In genomic region chrY:13479031-13479705, GRCh38 we compare ENCODE assay signal across 8 cellular contexts. TPM values are rescaled to one million over a fixed set of nuclear protein-coding genes. Genes with fewer than 3 reads are reported as not detected.
DNase-seq lines count a peak whose midpoint lies in the region; ATAC-seq and TF ChIP-seq lines count a peak whose summit lies in the region.

No MANE protein-coding gene starts in this region.

- no peaks in the 10 kb centered on the region for H3K27me3 Mint-ChIP-seq in activated CD4-positive, alpha-beta memory T cell treated with anti-CD3 and anti-CD28 coated beads for 36 hours

- intact Hi-C loops in activated CD4-positive, alpha-beta memory T cell treated with anti-CD3 and anti-CD28 coated beads for 36 hours (cut with micrococcal nuclease): loop anchor here (1.0 to 10.0 kb wide), 5 partner anchors 42 to 863 kb away; no protein-coding TSS in a partner anchor
- intact Hi-C loops in left ventricle myocardium inferior (cut with micrococcal nuclease): no loop called here

- ATAC-seq in HG03460 (IDR thresholded peaks at IDR 0.05; ENCODE audit: unreplicated experiment) (peak; percentile 45), HG03442 (IDR thresholded peaks at IDR 0.05; ENCODE audit: unreplicated experiment) (no peak)

- H3K27ac Mint-ChIP-seq in activated CD4-positive, alpha-beta memory T cell treated with anti-CD3 and anti-CD28 coated beads for 36 hours: peak overlapping the region; percentile 95

- no peak for TF ChIP-seq CTCF in left ventricle myocardium inferior (IDR thresholded peaks at IDR 0.05; ENCODE audit: borderline replicate concordance)

- H3K27ac ChIP-seq in left ventricle myocardium inferior (replicated peaks): peak overlapping the region; percentile 96

- H3K4me3 ChIP-seq in left ventricle myocardium inferior: peak overlapping the region; percentile 79

- peaks cover 2% of the 10 kb centered on the region for H3K36me3 ChIP-seq in left ventricle myocardium inferior

- peaks cover 15% of the 10 kb centered on the region for H3K36me3 Mint-ChIP-seq in activated CD4-positive, alpha-beta memory T cell treated with anti-CD3 and anti-CD28 coated beads for 36 hours

- peaks cover 20% of the 10 kb centered on the region for H3K4me1 Mint-ChIP-seq in activated CD4-positive, alpha-beta memory T cell treated with anti-CD3 and anti-CD28 coated beads for 36 hours (ENCODE audit: low read depth)

- peaks cover 27% of the 10 kb centered on the region for H3K4me1 ChIP-seq in left ventricle myocardium inferior

- no peaks in the 10 kb centered on the region for H3K9me3 ChIP-seq in left ventricle myocardium inferior (replicated peaks)

- CTCF ChIA-PET in activated CD4-positive, alpha-beta memory T cell treated with anti-CD3 and anti-CD28 coated beads for 36 hours (lab: Charles Lee): interaction anchor here (1.0 kb wide), 1 partner anchor 43 kb away, joined by 3 read pairs; no protein-coding TSS in a partner anchor

- no peaks in the 10 kb centered on the region for H3K9me3 Mint-ChIP-seq in activated CD4-positive, alpha-beta memory T cell treated with anti-CD3 and anti-CD28 coated beads for 36 hours

- peak; percentile 55 for DNase-seq in CD1c-positive myeloid dendritic cell (ENCODE audit: extremely low spot score)
- DNase-seq in activated CD4-positive, alpha-beta memory T cell treated with anti-CD3 and anti-CD28 coated beads for 36 hours: peak; percentile 74
- peak; percentile 27 for DNase-seq in left ventricle myocardium inferior
- peak; percentile 14 for DNase-seq in stimulated activated CD8-positive, alpha-beta memory T cell treated with anti-CD3 and anti-CD28 coated beads, Interleukin-12 subunit alpha, Interleukin-12 subunit beta, amount 100 ng/mL, for 24 hours (ENCODE audit: extremely low read depth)
- DNase-seq in cortex of kidney (lab: John Stamatoyannopoulos, UW): no peak
- no peak for DNase-seq in NCI-H2227 (lab: John Stamatoyannopoulos, UW; ENCODE audit: unreplicated experiment)

- peak overlapping the region; percentile 90 for H3K4me3 Mint-ChIP-seq in activated CD4-positive, alpha-beta memory T cell treated with anti-CD3 and anti-CD28 coated beads for 36 hours

- POLR2A ChIA-PET in activated CD4-positive, alpha-beta memory T cell treated with anti-CD3 and anti-CD28 coated beads for 36 hours (lab: Charles Lee): interaction anchor here (1.0 to 1.8 kb wide), 3 partner anchors 108 to 271 kb away, joined by 3 to 6 read pairs (median 4); partner anchors contain the start of gene TMSB4Y

- no peaks in the 10 kb centered on the region for H3K27me3 ChIP-seq in left ventricle myocardium inferior (ENCODE audit: low read depth)

RNA-seq across cellular contexts. Expression of gene UTY, which starts 0.7 kb away (rescaled TPM):
- 10 to 100 TPM; 16.0 to 18.3 TPM for total RNA-seq in activated CD4-positive, alpha-beta memory T cell treated with anti-CD3 and anti-CD28 coated beads for 36 hours
- 10.4 TPM for total RNA-seq in left ventricle myocardium inferior

Comparison
In these comparisons a context has a peak if more than half of its experiments do, and no peak if none do; other contexts are left out.
1. DNase-seq: peak in CD1c-positive myeloid dendritic cell (single experiment), activated CD4-positive, alpha-beta memory T cell treated with anti-CD3 and anti-CD28 coated beads for 36 hours (single experiment), left ventricle myocardium inferior (single experiment) and stimulated activated CD8-positive, alpha-beta memory T cell treated with anti-CD3 and anti-CD28 coated beads, Interleukin-12 subunit alpha, Interleukin-12 subunit beta, amount 100 ng/mL, for 24 hours (single experiment); none in cortex of kidney (single experiment) and NCI-H2227 (single experiment).